Comparison of ENCODE assay signal across 1 cellular context in genomic region chr12:66002812-66003211, GRCh38.
TF ChIP-seq lines count a peak whose summit lies in the region.

No MANE protein-coding gene starts in this region.

TF ChIP-seq in IMR-90, 13 proteins besides CTCF, POLR2A, EP300 and RAD21 (continued from another document):
- TF ChIP-seq BHLHE40 (IDR thresholded peaks at IDR 0.05; ENCODE audit: low read depth, low read length) (no peak), RFX5 (IDR thresholded peaks at IDR 0.05; ENCODE audit: low read depth, low read length) (no peak), CHD1 (IDR thresholded peaks at IDR 0.05; ENCODE audit: low read depth, low read length) (no peak), RCOR1 (IDR thresholded peaks at IDR 0.05; ENCODE audit: insufficient replicate concordance, low read length) (no peak), FOS (IDR thresholded peaks at IDR 0.05; ENCODE audit: low read depth, low read length) (no peak), USF2 (IDR thresholded peaks at IDR 0.05; ENCODE audit: low read depth, low read length) (no peak), MAZ (IDR thresholded peaks at IDR 0.05; ENCODE audit: borderline replicate concordance, low read depth, low read length) (no peak), NFE2L2 (IDR thresholded peaks at IDR 0.05; ENCODE audit: low read depth, low read length) (no peak), SMC3 (IDR thresholded peaks at IDR 0.05; ENCODE audit: low read depth, low read length) (no peak)
TF ChIP-seq in IMR-90: peak in this region for 0.
